In genomic region chr1:164623805-164624204, GRCh38 we compare ENCODE assay signal across 19 cellular contexts.
"Had no signal": no experiment of that assay in that cellular context is flagged by ENCODE, and none has a peak within 500 bp of the region (broad histone marks: within the 10 kb centered on the region; RNA-seq: fewer than 3 reads in every experiment).

No MANE protein-coding gene starts in this region.

- H3K4me3 Mint-ChIP-seq: activated T-cell treated with anti-CD3 and anti-CD28 coated beads, Interleukin-2, amount 50 U/mL, for 72 hours; immature natural killer cell; naive thymus-derived CD8-positive, alpha-beta T cell; stimulated activated effector memory CD8-positive, alpha-beta T cell treated with anti-CD3 and anti-CD28 coated beads, Interleukin-12 subunit alpha, Interleukin-12 subunit beta, amount 100 ng/mL, for 72 hours; T-helper 1 cell treated with Interleukin-12 subunit alpha and Interleukin-12 subunit beta and Interleukin-4 antibody, amounts not matched to agents 30 μg/mL and 1 μg/mL, for 36 hours had no signal

- H3K9me3 ChIP-seq: ovary, right lobe of liver, thoracic aorta had no signal

- H3K36me3 Mint-ChIP-seq: immature natural killer cell; naive thymus-derived CD8-positive, alpha-beta T cell; stimulated activated effector memory CD8-positive, alpha-beta T cell treated with anti-CD3 and anti-CD28 coated beads, Interleukin-12 subunit alpha, Interleukin-12 subunit beta, amount 100 ng/mL, for 72 hours had no signal

- H3K36me3 ChIP-seq: ovary, right lobe of liver, thoracic aorta had no signal

- ATAC-seq: activated T-cell treated with anti-CD3 and anti-CD28 coated beads, Interleukin-2, amount 50 U/mL, for 72 hours; naive thymus-derived CD8-positive, alpha-beta T cell; right lobe of liver; stimulated activated effector memory CD8-positive, alpha-beta T cell treated with anti-CD3 and anti-CD28 coated beads, Interleukin-12 subunit alpha, Interleukin-12 subunit beta, amount 100 ng/mL, for 72 hours had no signal

- H3K27ac ChIP-seq: ovary, right lobe of liver, thoracic aorta had no signal

- H3K27me3 ChIP-seq: ovary, right lobe of liver had no signal

- H3K9me3 Mint-ChIP-seq: stimulated activated effector memory CD8-positive, alpha-beta T cell treated with anti-CD3 and anti-CD28 coated beads, Interleukin-12 subunit alpha, Interleukin-12 subunit beta, amount 100 ng/mL, for 72 hours; T-helper 1 cell treated with Interleukin-12 subunit alpha and Interleukin-12 subunit beta and Interleukin-4 antibody, amounts not matched to agents 30 μg/mL and 1 μg/mL, for 36 hours had no signal

- H3K4me1 ChIP-seq: right lobe of liver had no signal

- H3K4me2 ChIP-seq: smooth muscle cell had no signal

- DNase-seq: activated CD4-positive, alpha-beta T cell treated with anti-CD3 and anti-CD28 coated beads for 1 hour; activated CD4-positive, alpha-beta T cell treated with anti-CD3 and anti-CD28 coated beads, Interleukin-2, amount 50 U/mL, for 4 hours; activated effector memory CD4-positive, alpha-beta T cell treated with anti-CD3 and anti-CD28 coated beads, Interleukin-2, amount 50 U/mL, for 16 hours; activated naive CD4-positive, alpha-beta T cell treated with anti-CD3 and anti-CD28 coated beads, Interleukin-2, amount 50 U/mL, for 16 hours; activated T-cell treated with anti-CD3 and anti-CD28 coated beads, Interleukin-2, amount 50 U/mL, for 72 hours; aorta; cortex of kidney; effector CD4-positive, alpha-beta T cell; immature natural killer cell; kidney glomerular epithelial cell; mesenchymal stem cell; naive thymus-derived CD8-positive, alpha-beta T cell; ovary; right lobe of liver; stimulated activated CD4-positive, alpha-beta T cell treated with anti-CD3 and anti-CD28 coated beads, Interleukin-4, amount 100 ng/mL, for 24 hours had no signal

- H3K4me1 Mint-ChIP-seq: stimulated activated effector memory CD8-positive, alpha-beta T cell treated with anti-CD3 and anti-CD28 coated beads, Interleukin-12 subunit alpha, Interleukin-12 subunit beta, amount 100 ng/mL, for 72 hours had no signal

- H3K27ac Mint-ChIP-seq: activated T-cell treated with anti-CD3 and anti-CD28 coated beads, Interleukin-2, amount 50 U/mL, for 72 hours; immature natural killer cell; naive thymus-derived CD8-positive, alpha-beta T cell; stimulated activated effector memory CD8-positive, alpha-beta T cell treated with anti-CD3 and anti-CD28 coated beads, Interleukin-12 subunit alpha, Interleukin-12 subunit beta, amount 100 ng/mL, for 72 hours; T-helper 1 cell treated with Interleukin-12 subunit alpha and Interleukin-12 subunit beta and Interleukin-4 antibody, amounts not matched to agents 30 μg/mL and 1 μg/mL, for 36 hours had no signal

- H3K4me3 ChIP-seq: ovary, right lobe of liver, smooth muscle cell, thoracic aorta had no signal
